1 cellular context compared by ENCODE assay signal in the genomic region with DNA sequence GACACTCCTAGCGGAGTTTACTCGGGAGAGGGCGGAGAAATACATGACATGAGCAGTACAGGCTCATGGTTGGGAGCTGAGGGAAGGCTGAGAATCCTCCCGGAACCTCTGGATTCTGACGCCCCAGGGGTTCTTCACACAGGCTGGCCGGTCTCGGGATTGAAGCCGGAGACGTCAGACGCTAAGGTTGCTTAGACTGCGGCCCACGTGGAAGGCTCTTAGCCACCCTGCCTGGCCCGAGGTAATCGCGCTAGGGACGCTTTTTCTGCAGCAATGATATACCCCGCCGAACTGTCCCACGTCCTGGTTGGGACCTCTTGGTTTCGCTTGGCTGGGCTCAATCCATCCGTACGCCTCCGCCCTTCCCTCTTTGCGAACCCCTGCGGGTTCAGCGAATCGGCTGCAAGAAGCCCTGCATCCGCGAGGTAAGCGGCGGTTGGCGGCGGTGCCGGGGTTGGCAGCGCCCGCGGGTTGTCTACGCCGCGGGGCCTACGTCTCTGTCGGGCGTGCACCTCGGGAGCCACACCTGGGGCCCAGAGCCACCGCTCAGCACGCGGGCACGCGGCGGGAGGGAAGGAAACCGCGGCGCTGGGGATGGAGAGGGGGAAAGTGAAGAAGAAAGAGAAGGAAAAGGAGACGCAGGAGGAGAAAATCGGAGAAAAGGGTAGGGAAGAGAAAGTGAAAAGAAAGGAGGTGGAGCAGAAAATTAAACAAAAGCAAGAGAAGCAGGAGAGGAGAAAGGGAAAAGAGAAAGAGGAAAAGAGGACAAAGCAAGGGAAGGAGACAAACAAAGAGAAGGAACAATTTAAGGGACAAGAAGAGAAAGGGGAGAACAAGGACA.
TF ChIP-seq lines count a peak whose summit lies in the region.

A gene with protein sequence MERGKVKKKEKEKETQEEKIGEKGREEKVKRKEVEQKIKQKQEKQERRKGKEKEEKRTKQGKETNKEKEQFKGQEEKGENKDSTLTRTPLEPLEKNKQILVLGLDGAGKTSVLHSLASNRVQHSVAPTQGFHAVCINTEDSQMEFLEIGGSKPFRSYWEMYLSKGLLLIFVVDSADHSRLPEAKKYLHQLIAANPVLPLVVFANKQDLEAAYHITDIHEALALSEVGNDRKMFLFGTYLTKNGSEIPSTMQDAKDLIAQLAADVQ (plus strand): TSS at position 523 of the 841 bp plus-strand sequence. CDS start 72 bp downstream, at position 595.

TF ChIP-seq in H1, 55 proteins besides CTCF, POLR2A, EP300 and RAD21 (continues in another document):
- TF ChIP-seq, protein P1, sequence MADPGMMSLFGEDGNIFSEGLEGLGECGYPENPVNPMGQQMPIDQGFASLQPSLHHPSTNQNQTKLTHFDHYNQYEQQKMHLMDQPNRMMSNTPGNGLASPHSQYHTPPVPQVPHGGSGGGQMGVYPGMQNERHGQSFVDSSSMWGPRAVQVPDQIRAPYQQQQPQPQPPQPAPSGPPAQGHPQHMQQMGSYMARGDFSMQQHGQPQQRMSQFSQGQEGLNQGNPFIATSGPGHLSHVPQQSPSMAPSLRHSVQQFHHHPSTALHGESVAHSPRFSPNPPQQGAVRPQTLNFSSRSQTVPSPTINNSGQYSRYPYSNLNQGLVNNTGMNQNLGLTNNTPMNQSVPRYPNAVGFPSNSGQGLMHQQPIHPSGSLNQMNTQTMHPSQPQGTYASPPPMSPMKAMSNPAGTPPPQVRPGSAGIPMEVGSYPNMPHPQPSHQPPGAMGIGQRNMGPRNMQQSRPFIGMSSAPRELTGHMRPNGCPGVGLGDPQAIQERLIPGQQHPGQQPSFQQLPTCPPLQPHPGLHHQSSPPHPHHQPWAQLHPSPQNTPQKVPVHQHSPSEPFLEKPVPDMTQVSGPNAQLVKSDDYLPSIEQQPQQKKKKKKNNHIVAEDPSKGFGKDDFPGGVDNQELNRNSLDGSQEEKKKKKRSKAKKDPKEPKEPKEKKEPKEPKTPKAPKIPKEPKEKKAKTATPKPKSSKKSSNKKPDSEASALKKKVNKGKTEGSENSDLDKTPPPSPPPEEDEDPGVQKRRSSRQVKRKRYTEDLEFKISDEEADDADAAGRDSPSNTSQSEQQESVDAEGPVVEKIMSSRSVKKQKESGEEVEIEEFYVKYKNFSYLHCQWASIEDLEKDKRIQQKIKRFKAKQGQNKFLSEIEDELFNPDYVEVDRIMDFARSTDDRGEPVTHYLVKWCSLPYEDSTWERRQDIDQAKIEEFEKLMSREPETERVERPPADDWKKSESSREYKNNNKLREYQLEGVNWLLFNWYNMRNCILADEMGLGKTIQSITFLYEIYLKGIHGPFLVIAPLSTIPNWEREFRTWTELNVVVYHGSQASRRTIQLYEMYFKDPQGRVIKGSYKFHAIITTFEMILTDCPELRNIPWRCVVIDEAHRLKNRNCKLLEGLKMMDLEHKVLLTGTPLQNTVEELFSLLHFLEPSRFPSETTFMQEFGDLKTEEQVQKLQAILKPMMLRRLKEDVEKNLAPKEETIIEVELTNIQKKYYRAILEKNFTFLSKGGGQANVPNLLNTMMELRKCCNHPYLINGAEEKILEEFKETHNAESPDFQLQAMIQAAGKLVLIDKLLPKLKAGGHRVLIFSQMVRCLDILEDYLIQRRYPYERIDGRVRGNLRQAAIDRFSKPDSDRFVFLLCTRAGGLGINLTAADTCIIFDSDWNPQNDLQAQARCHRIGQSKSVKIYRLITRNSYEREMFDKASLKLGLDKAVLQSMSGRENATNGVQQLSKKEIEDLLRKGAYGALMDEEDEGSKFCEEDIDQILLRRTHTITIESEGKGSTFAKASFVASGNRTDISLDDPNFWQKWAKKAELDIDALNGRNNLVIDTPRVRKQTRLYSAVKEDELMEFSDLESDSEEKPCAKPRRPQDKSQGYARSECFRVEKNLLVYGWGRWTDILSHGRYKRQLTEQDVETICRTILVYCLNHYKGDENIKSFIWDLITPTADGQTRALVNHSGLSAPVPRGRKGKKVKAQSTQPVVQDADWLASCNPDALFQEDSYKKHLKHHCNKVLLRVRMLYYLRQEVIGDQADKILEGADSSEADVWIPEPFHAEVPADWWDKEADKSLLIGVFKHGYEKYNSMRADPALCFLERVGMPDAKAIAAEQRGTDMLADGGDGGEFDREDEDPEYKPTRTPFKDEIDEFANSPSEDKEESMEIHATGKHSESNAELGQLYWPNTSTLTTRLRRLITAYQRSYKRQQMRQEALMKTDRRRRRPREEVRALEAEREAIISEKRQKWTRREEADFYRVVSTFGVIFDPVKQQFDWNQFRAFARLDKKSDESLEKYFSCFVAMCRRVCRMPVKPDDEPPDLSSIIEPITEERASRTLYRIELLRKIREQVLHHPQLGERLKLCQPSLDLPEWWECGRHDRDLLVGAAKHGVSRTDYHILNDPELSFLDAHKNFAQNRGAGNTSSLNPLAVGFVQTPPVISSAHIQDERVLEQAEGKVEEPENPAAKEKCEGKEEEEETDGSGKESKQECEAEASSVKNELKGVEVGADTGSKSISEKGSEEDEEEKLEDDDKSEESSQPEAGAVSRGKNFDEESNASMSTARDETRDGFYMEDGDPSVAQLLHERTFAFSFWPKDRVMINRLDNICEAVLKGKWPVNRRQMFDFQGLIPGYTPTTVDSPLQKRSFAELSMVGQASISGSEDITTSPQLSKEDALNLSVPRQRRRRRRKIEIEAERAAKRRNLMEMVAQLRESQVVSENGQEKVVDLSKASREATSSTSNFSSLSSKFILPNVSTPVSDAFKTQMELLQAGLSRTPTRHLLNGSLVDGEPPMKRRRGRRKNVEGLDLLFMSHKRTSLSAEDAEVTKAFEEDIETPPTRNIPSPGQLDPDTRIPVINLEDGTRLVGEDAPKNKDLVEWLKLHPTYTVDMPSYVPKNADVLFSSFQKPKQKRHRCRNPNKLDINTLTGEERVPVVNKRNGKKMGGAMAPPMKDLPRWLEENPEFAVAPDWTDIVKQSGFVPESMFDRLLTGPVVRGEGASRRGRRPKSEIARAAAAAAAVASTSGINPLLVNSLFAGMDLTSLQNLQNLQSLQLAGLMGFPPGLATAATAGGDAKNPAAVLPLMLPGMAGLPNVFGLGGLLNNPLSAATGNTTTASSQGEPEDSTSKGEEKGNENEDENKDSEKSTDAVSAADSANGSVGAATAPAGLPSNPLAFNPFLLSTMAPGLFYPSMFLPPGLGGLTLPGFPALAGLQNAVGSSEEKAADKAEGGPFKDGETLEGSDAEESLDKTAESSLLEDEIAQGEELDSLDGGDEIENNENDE (IDR thresholded peaks at IDR 0.05; ENCODE audit: insufficient replicate concordance, low read length), result no peak
- TF ChIP-seq EGR1 (IDR thresholded peaks at IDR 0.05; ENCODE audit: borderline replicate concordance, low read depth, low read length) (no peak), RXRA (IDR thresholded peaks at IDR 0.05; ENCODE audit: insufficient read depth, low read depth, low read length) (no peak), YY1 (IDR thresholded peaks at IDR 0.05; ENCODE audit: low read depth, low read length) (no peak), SRF (IDR thresholded peaks at IDR 0.05; ENCODE audit: low read depth, low read length) (no peak), BRCA1 (IDR thresholded peaks at IDR 0.05; ENCODE audit: low read depth, low read length) (no peak), JUN (IDR thresholded peaks at IDR 0.05; ENCODE audit: low read depth, low read length) (no peak), TAF7 (optimal IDR thresholded peaks at IDR 0.05; ENCODE audit: borderline replicate concordance, low read depth, low read length) (no peak), KDM4A (IDR thresholded peaks at IDR 0.05; ENCODE audit: low read depth, low read length, severe bottlenecking) (peak; percentile 84), SIRT6 (IDR thresholded peaks at IDR 0.05; ENCODE audit: low read length) (no peak), EZH2 (IDR thresholded peaks at IDR 0.05; ENCODE audit: low read depth, low read length, severe bottlenecking) (no peak), CBX8 (IDR thresholded peaks at IDR 0.05; ENCODE audit: borderline replicate concordance, low read depth, low read length) (no peak), POLR2AphosphoS5 (IDR thresholded peaks at IDR 0.05; ENCODE audit: low read depth, low read length) (no peak), RNF2 (IDR thresholded peaks at IDR 0.05; ENCODE audit: borderline replicate concordance, low read depth, low read length, missing control alignments, poor library complexity, severe bottlenecking) (peak; percentile 10), ASH2L (IDR thresholded peaks at IDR 0.05; ENCODE audit: low read length) (peak; percentile 97), GTF2F1 (IDR thresholded peaks at IDR 0.05; ENCODE audit: borderline replicate concordance, low read depth, low read length) (no peak), KDM1A (IDR thresholded peaks at IDR 0.05; ENCODE audit: borderline replicate concordance, low read length) (no peak), FOSL1 (IDR thresholded peaks at IDR 0.05; ENCODE audit: insufficient read depth, low read depth, low read length) (no peak), RBBP5 (IDR thresholded peaks at IDR 0.05; ENCODE audit: borderline replicate concordance, low read depth, low read length) (peak; percentile 65; the same call in 1 of the 2 replicates), SUZ12 (IDR thresholded peaks at IDR 0.05; ENCODE audit: low read length) (no peak; the same call in none of the 2 replicates), SP4 (IDR thresholded peaks at IDR 0.05; ENCODE audit: low read length) (no peak), TBP (IDR thresholded peaks at IDR 0.05; ENCODE audit: low read depth, low read length) (no peak), KDM5A (IDR thresholded peaks at IDR 0.05; ENCODE audit: low read length) (no peak), SIN3A (conservative IDR thresholded peaks at IDR 0.05 in 1 of 2, IDR thresholded peaks at IDR 0.05 in 1 of 2; ENCODE audit: low read depth in 1 of 2, low read length in 2 of 2) (peak in 1 of 2 experiments; percentile 59; a peak in 1 of 4 replicates), POU5F1 (IDR thresholded peaks at IDR 0.05; ENCODE audit: low read depth, low read length) (no peak), SAP30 (IDR thresholded peaks at IDR 0.05; ENCODE audit: insufficient read depth, insufficient replicate concordance, low read length) (peak; percentile 81), HDAC6 (IDR thresholded peaks at IDR 0.05; ENCODE audit: low read depth, low read length) (no peak), SP2 (IDR thresholded peaks at IDR 0.05; ENCODE audit: low read length) (no peak), MAX (IDR thresholded peaks at IDR 0.05) (peak; percentile 81), CHD1 (IDR thresholded peaks at IDR 0.05; ENCODE audit: low read depth, low read length) (no peak), RFX5 (IDR thresholded peaks at IDR 0.05; ENCODE audit: borderline replicate concordance, low read depth, low read length) (no peak), BACH1 (IDR thresholded peaks at IDR 0.05; ENCODE audit: low read length) (no peak), TCF12 (IDR thresholded peaks at IDR 0.05; ENCODE audit: low read depth, low read length) (no peak), NRF1 (IDR thresholded peaks at IDR 0.05; ENCODE audit: low read depth, low read length) (no peak), PHF8 (conservative IDR thresholded peaks at IDR 0.05; ENCODE audit: low read depth, low read length) (0 out of 2 replicates have a peak, but pooled peaks have one; percentile 34), TAF1 (IDR thresholded peaks at IDR 0.05; ENCODE audit: low read depth, low read length) (no peak; the same call in 1 of the 2 replicates), CHD2 (IDR thresholded peaks at IDR 0.05; ENCODE audit: low read length) (no peak), ZNF274 (IDR thresholded peaks at IDR 0.05; ENCODE audit: borderline replicate concordance, extremely low read depth, low read length) (no peak), HDAC2 (IDR thresholded peaks at IDR 0.05; ENCODE audit: borderline replicate concordance in 1 of 2, low read depth in 2 of 2, low read length in 2 of 2) (no peak; a peak in 1 of 4 replicates), GABPA (IDR thresholded peaks at IDR 0.05; ENCODE audit: borderline replicate concordance, insufficient read depth, low read length) (no peak), JUND (IDR thresholded peaks at IDR 0.05; ENCODE audit: low read length) (no peak), CREB1 (IDR thresholded peaks at IDR 0.05) (peak; percentile 6; the same call in 1 of the 2 replicates), SP1 (IDR thresholded peaks at IDR 0.05; ENCODE audit: low read depth, low read length) (no peak), BCL11A (IDR thresholded peaks at IDR 0.05; ENCODE audit: low read depth in 2 of 2, low read length in 2 of 2) (no peak), TEAD4 (IDR thresholded peaks at IDR 0.05; ENCODE audit: low read depth, low read length) (no peak), CBX5 (IDR thresholded peaks at IDR 0.05; ENCODE audit: low read depth, low read length) (no peak), SIX5 (IDR thresholded peaks at IDR 0.05; ENCODE audit: low read depth, low read length) (no peak), CEBPB (IDR thresholded peaks at IDR 0.05; ENCODE audit: low read depth, low read length) (no peak), CTBP2 (IDR thresholded peaks at IDR 0.05; ENCODE audit: borderline replicate concordance, insufficient read depth, insufficient read length, low read length) (no peak)
- TF ChIP-seq, protein P2, sequence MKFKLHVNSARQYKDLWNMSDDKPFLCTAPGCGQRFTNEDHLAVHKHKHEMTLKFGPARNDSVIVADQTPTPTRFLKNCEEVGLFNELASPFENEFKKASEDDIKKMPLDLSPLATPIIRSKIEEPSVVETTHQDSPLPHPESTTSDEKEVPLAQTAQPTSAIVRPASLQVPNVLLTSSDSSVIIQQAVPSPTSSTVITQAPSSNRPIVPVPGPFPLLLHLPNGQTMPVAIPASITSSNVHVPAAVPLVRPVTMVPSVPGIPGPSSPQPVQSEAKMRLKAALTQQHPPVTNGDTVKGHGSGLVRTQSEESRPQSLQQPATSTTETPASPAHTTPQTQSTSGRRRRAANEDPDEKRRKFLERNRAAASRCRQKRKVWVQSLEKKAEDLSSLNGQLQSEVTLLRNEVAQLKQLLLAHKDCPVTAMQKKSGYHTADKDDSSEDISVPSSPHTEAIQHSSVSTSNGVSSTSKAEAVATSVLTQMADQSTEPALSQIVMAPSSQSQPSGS (IDR thresholded peaks at IDR 0.05; ENCODE audit: low read length), result no peak
- TF ChIP-seq, protein P3, sequence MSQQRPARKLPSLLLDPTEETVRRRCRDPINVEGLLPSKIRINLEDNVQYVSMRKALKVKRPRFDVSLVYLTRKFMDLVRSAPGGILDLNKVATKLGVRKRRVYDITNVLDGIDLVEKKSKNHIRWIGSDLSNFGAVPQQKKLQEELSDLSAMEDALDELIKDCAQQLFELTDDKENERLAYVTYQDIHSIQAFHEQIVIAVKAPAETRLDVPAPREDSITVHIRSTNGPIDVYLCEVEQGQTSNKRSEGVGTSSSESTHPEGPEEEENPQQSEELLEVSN (IDR thresholded peaks at IDR 0.05), result peak; percentile 48
- TF ChIP-seq, protein P4, sequence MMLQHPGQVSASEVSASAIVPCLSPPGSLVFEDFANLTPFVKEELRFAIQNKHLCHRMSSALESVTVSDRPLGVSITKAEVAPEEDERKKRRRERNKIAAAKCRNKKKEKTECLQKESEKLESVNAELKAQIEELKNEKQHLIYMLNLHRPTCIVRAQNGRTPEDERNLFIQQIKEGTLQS (IDR thresholded peaks at IDR 0.05; ENCODE audit: insufficient read depth, low read depth, low read length), result no peak
- TF ChIP-seq, protein P5, sequence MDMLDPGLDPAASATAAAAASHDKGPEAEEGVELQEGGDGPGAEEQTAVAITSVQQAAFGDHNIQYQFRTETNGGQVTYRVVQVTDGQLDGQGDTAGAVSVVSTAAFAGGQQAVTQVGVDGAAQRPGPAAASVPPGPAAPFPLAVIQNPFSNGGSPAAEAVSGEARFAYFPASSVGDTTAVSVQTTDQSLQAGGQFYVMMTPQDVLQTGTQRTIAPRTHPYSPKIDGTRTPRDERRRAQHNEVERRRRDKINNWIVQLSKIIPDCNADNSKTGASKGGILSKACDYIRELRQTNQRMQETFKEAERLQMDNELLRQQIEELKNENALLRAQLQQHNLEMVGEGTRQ (IDR thresholded peaks at IDR 0.05; ENCODE audit: low read length), result no peak
